ENCODE assay signal across 1 cellular context in genomic region chr1:63817700-63818099, GRCh38.
TF ChIP-seq lines count a peak whose summit lies in the region.

No MANE protein-coding gene starts in this region.

TF ChIP-seq in GM23338, 12 proteins besides CTCF, POLR2A, EP300 and RAD21 (continued from another document):
- no peak for TF ChIP-seq ZNF462 (CRISPR knock-in tag; IDR thresholded peaks at IDR 0.05)
- no peak for TF ChIP-seq REST (IDR thresholded peaks at IDR 0.05; ENCODE audit: unreplicated experiment)
- no peak for TF ChIP-seq POLR2AphosphoS5 (IDR thresholded peaks at IDR 0.05; ENCODE audit: low read depth)
- no peak for TF ChIP-seq NANOG (IDR thresholded peaks at IDR 0.05; ENCODE audit: borderline replicate concordance)
- TF ChIP-seq EZH2phosphoT487 (IDR thresholded peaks at IDR 0.05; ENCODE audit: unreplicated experiment), result no peak
- no peak for TF ChIP-seq ETS1 (IDR thresholded peaks at IDR 0.05)
- no peak for TF ChIP-seq CREB1 (CRISPR knock-in tag; IDR thresholded peaks at IDR 0.05; ENCODE audit: low read depth)
- TF ChIP-seq ZNF331 (CRISPR knock-in tag; IDR thresholded peaks at IDR 0.05; ENCODE audit: low read depth), result no peak
TF ChIP-seq in GM23338: peak in this region for 0.
